16 cellular contexts compared by ENCODE assay signal in the genomic region with DNA sequence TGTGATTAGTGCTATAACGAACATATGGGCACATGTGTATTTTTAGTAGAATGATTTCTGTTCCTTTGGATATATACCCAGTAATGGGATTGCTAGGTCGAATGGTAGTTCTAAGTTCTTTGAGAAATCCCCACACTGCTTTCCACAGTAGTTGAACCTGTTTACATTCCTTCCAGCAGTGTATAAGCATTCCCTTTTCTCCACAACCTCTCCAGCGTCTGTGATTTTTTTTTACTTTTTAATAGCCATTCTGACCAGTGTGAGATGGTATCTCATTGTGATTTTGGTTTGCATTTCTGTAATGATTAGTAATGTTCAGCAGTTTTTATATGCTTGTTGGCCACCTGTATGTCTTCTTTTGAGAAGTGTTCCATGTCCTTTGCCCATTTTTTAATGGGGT.
DNase-seq lines count a peak whose midpoint lies in the region; ATAC-seq, FAIRE-seq and TF ChIP-seq lines count a peak whose summit lies in the region.
"Had no signal": no experiment of that assay in that cellular context is flagged by ENCODE, and none has a peak within 500 bp of the region (broad histone marks: within the 10 kb centered on the region; RNA-seq: fewer than 3 reads in every experiment).

No MANE protein-coding gene starts in this region.

- TF ChIP-seq CTCF in AG04450 (IDR thresholded peaks at IDR 0.05; ENCODE audit: low read depth, low read length) (peak; percentile 43), IMR-90 (conservative IDR thresholded peaks at IDR 0.05; ENCODE audit: low read depth, low read length) (peak; percentile 27; the same call in 1 of the 2 replicates), nephron (IDR thresholded peaks at IDR 0.05; ENCODE audit: unreplicated experiment in 3 of 3) (no peak)

- H3K4me1 Mint-ChIP-seq in nephron = peaks cover 45% of the 10 kb centered on the region
- peaks cover 5% of the 10 kb centered on the region for H3K4me1 Mint-ChIP-seq in stimulated activated effector memory CD8-positive, alpha-beta T cell treated with anti-CD3 and anti-CD28 coated beads, Interleukin-12 subunit alpha, Interleukin-12 subunit beta, amount 100 ng/mL, for 72 hours
- H3K4me1 Mint-ChIP-seq in activated T-helper 2 cell treated with anti-CD3 and anti-CD28 coated beads, Interferon-gamma antibody, Interleukin-2, Interleukin-4, amounts not matched to agents 10 μg/mL and 5 μg/mL and 100 μg/mL, durations not matched to agents 14 hours and 24 hours and 36 hours (ENCODE audit: low read depth) = peaks cover 25% of the 10 kb centered on the region

- H3K14ac ChIP-seq in IMR-90 (replicated peaks; ENCODE audit: low read depth, low read length) = peak overlapping the region; percentile 64; the same call in 1 of the 2 replicates

- H3K4me2 ChIP-seq in IMR-90 (ENCODE audit: low read depth, low read length) = no peak overlapping the region; the same call in 1 of the 2 replicates
- H3K4me2 ChIP-seq: GM23338 had no signal

- H2BK20ac ChIP-seq in IMR-90 (ENCODE audit: low read depth, low read length) = peak overlapping the region; percentile 97

- H3K18ac ChIP-seq in IMR-90 (ENCODE audit: low read depth, low read length) = peak overlapping the region; percentile 94; the same call in 1 of the 2 replicates

- H4K20me1 ChIP-seq in IMR-90 (ENCODE audit: insufficient read depth, low read length) = no peaks in the 10 kb centered on the region

- H2BK15ac ChIP-seq in IMR-90 (ENCODE audit: low read depth, low read length) = peak overlapping the region; percentile 81

- H3K36me3 ChIP-seq in IMR-90 (ENCODE audit: control insufficient read depth, insufficient read depth, low read length) = no peaks in the 10 kb centered on the region

- peak overlapping the region; percentile 82; the same call in 1 of the 2 replicates for H4K91ac ChIP-seq in IMR-90 (ENCODE audit: insufficient read depth, low read depth, low read length)

- H4K5ac ChIP-seq in IMR-90 (ENCODE audit: low read depth, low read length) = peak overlapping the region; percentile 95; the same call in 1 of the 2 replicates

- peak; percentile 21 for FAIRE-seq in endometrium (lab: Jason Lieb, UNC)
- FAIRE-seq: G401.6, GM12891 had no signal

- WGBS in IMR-90 (ENCODE audit: extremely low coverage in 2 of 2, insufficient read length in 1 of 2), 2 experiments = no CpG with 5 or more reads among the region's 3 CpGs

- H3K4me3 ChIP-seq in AG04450 (ENCODE audit: low read depth, low read length) = no peak overlapping the region
- no peak overlapping the region for H3K4me3 ChIP-seq in IMR-90 (ENCODE audit: insufficient read depth, low read depth, low read length)
- H3K4me3 ChIP-seq: GM23338 had no signal

- no TSS peak for BruUV-seq in IMR-90 (replicated peaks; lab: Mats Ljungman, UMichigan)

- no peak for TF ChIP-seq POLR2A in IMR-90 (IDR thresholded peaks at IDR 0.05; ENCODE audit: low read depth, low read length)

- POLR2A ChIA-PET in AG04450 (lab: Yijun Ruan, JAX) = interaction anchor here (1.2 to 1.6 kb wide), 2 partner anchors 11 to 197 kb away, joined by 6 to 12 read pairs; a partner anchor contains a TSS
- POLR2A ChIA-PET in IMR-90 (lab: Charles Lee; ENCODE audit: unreplicated experiment) = interaction anchor here (0.6 to 2.5 kb wide), 2 partner anchors 69 to 196 kb away, joined by 4 to 17 read pairs; a partner anchor contains a TSS

- intact Hi-C loops in IMR-90 (cut with micrococcal nuclease) = no loop called here
- intact Hi-C loops in activated T-helper 2 cell treated with anti-CD3 and anti-CD28 coated beads, Interferon-gamma antibody, Interleukin-2, Interleukin-4, amounts not matched to agents 10 μg/mL and 5 μg/mL and 100 μg/mL, durations not matched to agents 14 hours and 24 hours and 36 hours (cut with micrococcal nuclease) = loop anchor here (5.0 kb wide), 1 partner anchor 49 kb away; no protein-coding TSS in a partner anchor

- H3K4me1 ChIP-seq in IMR-90 (ENCODE audit: control insufficient read depth, insufficient read depth, low read length) = peaks cover 32% of the 10 kb centered on the region

- no peak for DNase-seq in AG04450 (ENCODE audit: low read depth, low spot score)
- DNase-seq in IMR-90 = peak; percentile 77
- DNase-seq in stimulated activated effector memory CD8-positive, alpha-beta T cell treated with anti-CD3 and anti-CD28 coated beads, Interleukin-12 subunit alpha, Interleukin-12 subunit beta, amount 100 ng/mL, for 72 hours (ENCODE audit: low spot score in 2 of 2) = no peak
- no peak for DNase-seq in activated T-helper 2 cell treated with anti-CD3 and anti-CD28 coated beads, Interferon-gamma antibody, Interleukin-2, Interleukin-4, amounts not matched to agents 10 μg/mL and 5 μg/mL and 100 μg/mL, durations not matched to agents 14 hours and 24 hours and 36 hours (ENCODE audit: low spot score)
- no peak for DNase-seq in SKM-1 (lab: John Stamatoyannopoulos, UW; ENCODE audit: unreplicated experiment)
- DNase-seq: C1 segment of cervical spinal cord; CD4-positive, alpha-beta T cell; DMS79; EL; H7 had no signal

- H3K23ac ChIP-seq in IMR-90 (ENCODE audit: low read depth, low read length) = no peak overlapping the region; the same call in 1 of the 2 replicates

- H3K27me3 Mint-ChIP-seq in nephron (ENCODE audit: low read depth) = no peaks in the 10 kb centered on the region
- H3K27me3 Mint-ChIP-seq in activated T-helper 2 cell treated with anti-CD3 and anti-CD28 coated beads, Interferon-gamma antibody, Interleukin-2, Interleukin-4, amounts not matched to agents 10 μg/mL and 5 μg/mL and 100 μg/mL, durations not matched to agents 14 hours and 24 hours and 36 hours (ENCODE audit: low read depth) = peaks cover 8% of the 10 kb centered on the region

- H2AK9ac ChIP-seq in IMR-90 (replicated peaks; ENCODE audit: low read depth, low read length, poor library complexity) = no peak overlapping the region

- in situ Hi-C loops in IMR-90 (cut with MboI; ENCODE audit: low sequenced_read_pairs) = no loop called here

- peak; percentile 25; the same call in 1 of the 2 replicates for TF ChIP-seq RAD21 in IMR-90 (IDR thresholded peaks at IDR 0.05; ENCODE audit: low read length)

- H3K79me1 ChIP-seq in IMR-90 (ENCODE audit: low read depth in 1 of 2, low read length in 2 of 2) = peaks cover 0 to 4% of the 10 kb centered on the region in 2 experiments; a peak in 1 of 4 replicates

- H3K27ac ChIP-seq in AG04450 (ENCODE audit: low read depth, low read length) (no peak overlapping the region), IMR-90 (ENCODE audit: insufficient read depth, low read length) (no peak overlapping the region)
- H3K27ac ChIP-seq: 22Rv1 had no signal

- H2AK5ac ChIP-seq in IMR-90 (ENCODE audit: low read depth, low read length) = 0 out of 2 replicates have a peak overlapping the region, but pooled peaks have one; percentile 73

- CTCF ChIA-PET in AG04450 (lab: Charles Lee) (interaction anchor here (0.6 kb wide), 1 partner anchor 50 kb away, joined by 3 read pairs; no protein-coding TSS in a partner anchor), IMR-90 (lab: Yijun Ruan, JAX) (interaction anchor here (1.0 kb wide), 1 partner anchor 40 kb away, joined by 3 read pairs; no protein-coding TSS in a partner anchor)

- no peak overlapping the region for H3K4me3 Mint-ChIP-seq in nephron
- no peak overlapping the region for H3K4me3 Mint-ChIP-seq in stimulated activated effector memory CD8-positive, alpha-beta T cell treated with anti-CD3 and anti-CD28 coated beads, Interleukin-12 subunit alpha, Interleukin-12 subunit beta, amount 100 ng/mL, for 72 hours
- no peak overlapping the region for H3K4me3 Mint-ChIP-seq in activated T-helper 2 cell treated with anti-CD3 and anti-CD28 coated beads, Interferon-gamma antibody, Interleukin-2, Interleukin-4, amounts not matched to agents 10 μg/mL and 5 μg/mL and 100 μg/mL, durations not matched to agents 14 hours and 24 hours and 36 hours (ENCODE audit: low read depth)
- H3K4me3 Mint-ChIP-seq: CD4-positive, alpha-beta T cell; GM23338 had no signal

- H3K9me1 ChIP-seq in IMR-90 (ENCODE audit: insufficient read depth, low read length) = peaks cover 28% of the 10 kb centered on the region

- peak; percentile 44 for ATAC-seq in IMR-90 (ENCODE audit: low read depth)
- no peak for ATAC-seq in stimulated activated effector memory CD8-positive, alpha-beta T cell treated with anti-CD3 and anti-CD28 coated beads, Interleukin-12 subunit alpha, Interleukin-12 subunit beta, amount 100 ng/mL, for 72 hours
- ATAC-seq: GM23338 had no signal

- H3K9me3 ChIP-seq in AG04450 (ENCODE audit: control insufficient read depth, insufficient read depth, low read length) (no peaks in the 10 kb centered on the region), IMR-90 (ENCODE audit: control insufficient read depth, insufficient read depth, low read length) (no peaks in the 10 kb centered on the region)

- no peak overlapping the region for H2AFZ ChIP-seq in IMR-90 (replicated peaks; ENCODE audit: low read length, poor library complexity)
- H2AFZ ChIP-seq: GM23338 had no signal

- H3K4ac ChIP-seq in IMR-90 (ENCODE audit: low read depth, low read length) = peak overlapping the region; percentile 90; the same call in 1 of the 2 replicates

- no peak overlapping the region for H3K9ac ChIP-seq in IMR-90 (ENCODE audit: low read depth, low read length)

- H2BK120ac ChIP-seq in IMR-90 (ENCODE audit: low read depth, low read length) = peak overlapping the region; percentile 93

- H3K27me3 ChIP-seq in AG04450 (ENCODE audit: control insufficient read depth, insufficient read depth, low read length) (no peaks in the 10 kb centered on the region), IMR-90 (ENCODE audit: control insufficient read depth, insufficient read depth, low read length) (no peaks in the 10 kb centered on the region)

- dilution Hi-C loops in IMR-90 (cut with HindIII; ENCODE audit: low sequenced_read_pairs, unreplicated experiment) = no loop called here

- H2BK5ac ChIP-seq in IMR-90 (ENCODE audit: low read depth, low read length, poor library complexity, severe bottlenecking) = peak overlapping the region; percentile 97

- no peaks in the 10 kb centered on the region for H3K9me3 Mint-ChIP-seq in nephron
- H3K9me3 Mint-ChIP-seq in stimulated activated effector memory CD8-positive, alpha-beta T cell treated with anti-CD3 and anti-CD28 coated beads, Interleukin-12 subunit alpha, Interleukin-12 subunit beta, amount 100 ng/mL, for 72 hours = peaks cover 3% of the 10 kb centered on the region
- H3K9me3 Mint-ChIP-seq in activated T-helper 2 cell treated with anti-CD3 and anti-CD28 coated beads, Interferon-gamma antibody, Interleukin-2, Interleukin-4, amounts not matched to agents 10 μg/mL and 5 μg/mL and 100 μg/mL, durations not matched to agents 14 hours and 24 hours and 36 hours = no peaks in the 10 kb centered on the region
- H3K9me3 Mint-ChIP-seq: CD4-positive, alpha-beta T cell; GM23338 had no signal

- H3K56ac ChIP-seq in IMR-90 (ENCODE audit: extremely low read depth, insufficient read depth, low read length) = no peak overlapping the region

- H4K8ac ChIP-seq in IMR-90 (ENCODE audit: low read depth in 2 of 2, low read length in 2 of 2) = peak overlapping the region; percentile 24 to 86

- H3K36me3 Mint-ChIP-seq in nephron (ENCODE audit: low read depth) = peaks cover 4% of the 10 kb centered on the region
- no peaks in the 10 kb centered on the region for H3K36me3 Mint-ChIP-seq in stimulated activated effector memory CD8-positive, alpha-beta T cell treated with anti-CD3 and anti-CD28 coated beads, Interleukin-12 subunit alpha, Interleukin-12 subunit beta, amount 100 ng/mL, for 72 hours
- no peaks in the 10 kb centered on the region for H3K36me3 Mint-ChIP-seq in activated T-helper 2 cell treated with anti-CD3 and anti-CD28 coated beads, Interferon-gamma antibody, Interleukin-2, Interleukin-4, amounts not matched to agents 10 μg/mL and 5 μg/mL and 100 μg/mL, durations not matched to agents 14 hours and 24 hours and 36 hours (ENCODE audit: low read depth)

- peak overlapping the region in 2 of 3 experiments; percentile 24 to 97 for H3K27ac Mint-ChIP-seq in nephron
- no peak overlapping the region for H3K27ac Mint-ChIP-seq in stimulated activated effector memory CD8-positive, alpha-beta T cell treated with anti-CD3 and anti-CD28 coated beads, Interleukin-12 subunit alpha, Interleukin-12 subunit beta, amount 100 ng/mL, for 72 hours
- no peak overlapping the region for H3K27ac Mint-ChIP-seq in activated T-helper 2 cell treated with anti-CD3 and anti-CD28 coated beads, Interferon-gamma antibody, Interleukin-2, Interleukin-4, amounts not matched to agents 10 μg/mL and 5 μg/mL and 100 μg/mL, durations not matched to agents 14 hours and 24 hours and 36 hours
- H3K27ac Mint-ChIP-seq: CD4-positive, alpha-beta T cell; GM23338 had no signal

Comparison
In these comparisons a context has a peak if more than half of its experiments do, and no peak if none do; other contexts are left out.
1. CTCF ChIP-seq: peak in AG04450 (single experiment) and IMR-90 (single experiment); none in nephron (0 of 3).
2. H3K27ac Mint-ChIP-seq: peak in nephron (2 of 3); none in stimulated activated effector memory CD8-positive, alpha-beta T cell treated with anti-CD3 and anti-CD28 coated beads, Interleukin-12 subunit alpha, Interleukin-12 subunit beta, amount 100 ng/mL, for 72 hours (single experiment) and activated T-helper 2 cell treated with anti-CD3 and anti-CD28 coated beads, Interferon-gamma antibody, Interleukin-2, Interleukin-4, amounts not matched to agents 10 μg/mL and 5 μg/mL and 100 μg/mL, durations not matched to agents 14 hours and 24 hours and 36 hours (single experiment).